Comparison of ENCODE assay signal across 23 cellular contexts in genomic region chr12:116727902-116728301, GRCh38.
"Had no signal": no experiment of that assay in that cellular context is flagged by ENCODE, and none has a peak within 500 bp of the region (broad histone marks: within the 10 kb centered on the region; RNA-seq: fewer than 3 reads in every experiment).

No MANE protein-coding gene starts in this region.

- ATAC-seq: activated CD4-positive, alpha-beta T cell treated with anti-CD3 and anti-CD28 coated beads for 36 hours; gastroesophageal sphincter; natural killer cell had no signal

- DNase-seq: activated B cell treated with CpG ODN at 0.5 μM for 24 hours; activated CD4-positive, alpha-beta T cell treated with anti-CD3 and anti-CD28 coated beads for 36 hours; activated CD4-positive, alpha-beta T cell treated with anti-CD3 and anti-CD28 coated beads, Interleukin-2, amount 50 U/mL, for 4 hours; activated CD8-positive, alpha-beta memory T cell treated with anti-CD3 and anti-CD28 coated beads, Interleukin-2, amount 50 U/mL, for 48 hours; activated effector memory CD4-positive, alpha-beta T cell treated with Interleukin-2 at 50 U/mL for 16 hours; activated naive CD4-positive, alpha-beta T cell treated with anti-CD3 and anti-CD28 coated beads for 36 hours; activated naive CD8-positive, alpha-beta T cell treated with anti-CD3 and anti-CD28 coated beads, Interleukin-2, amount 10 ng/mL, durations not matched to agents 7 days and 5 days; activated T-cell treated with anti-CD3 and anti-CD28 coated beads, Interleukin-2, amount 50 U/mL, for 48 hours; amygdala; heart right ventricle; kidney; mammary epithelial cell; midbrain; natural killer cell; stimulated activated CD4-positive, alpha-beta T cell treated with anti-CD3 and anti-CD28 coated beads, Interleukin-1b, Interleukin-23, amount 100 ng/mL, for 48 hours; stomach; T1000 had no signal

- H3K36me3 Mint-ChIP-seq: natural killer cell had no signal

- H3K27me3 ChIP-seq: esophagus muscularis mucosa, gastroesophageal sphincter, heart right ventricle, stomach, suprapubic skin had no signal

- H3K4me1 ChIP-seq: suprapubic skin had no signal

- H3K4me3 Mint-ChIP-seq: activated B cell treated with CpG ODN at 0.5 μM for 24 hours; activated CD4-positive, alpha-beta T cell treated with anti-CD3 and anti-CD28 coated beads for 36 hours; activated naive CD4-positive, alpha-beta T cell treated with anti-CD3 and anti-CD28 coated beads for 36 hours; activated naive CD8-positive, alpha-beta T cell treated with anti-CD3 and anti-CD28 coated beads, Interleukin-2, amount 10 ng/mL, durations not matched to agents 7 days and 5 days; natural killer cell had no signal

- H3K4me3 ChIP-seq: coronary artery, esophagus muscularis mucosa, gastroesophageal sphincter, heart right ventricle, stomach, suprapubic skin had no signal

- H3K27ac Mint-ChIP-seq: activated B cell treated with CpG ODN at 0.5 μM for 24 hours; activated CD4-positive, alpha-beta T cell treated with anti-CD3 and anti-CD28 coated beads for 36 hours; activated naive CD4-positive, alpha-beta T cell treated with anti-CD3 and anti-CD28 coated beads for 36 hours; activated naive CD8-positive, alpha-beta T cell treated with anti-CD3 and anti-CD28 coated beads, Interleukin-2, amount 10 ng/mL, durations not matched to agents 7 days and 5 days; natural killer cell; progenitor cell of endocrine pancreas had no signal

- H3K9me3 ChIP-seq: esophagus muscularis mucosa, gastroesophageal sphincter, heart right ventricle, stomach, suprapubic skin had no signal

- H3K27me3 Mint-ChIP-seq: activated B cell treated with CpG ODN at 0.5 μM for 24 hours; activated CD4-positive, alpha-beta T cell treated with anti-CD3 and anti-CD28 coated beads for 36 hours; activated naive CD8-positive, alpha-beta T cell treated with anti-CD3 and anti-CD28 coated beads, Interleukin-2, amount 10 ng/mL, durations not matched to agents 7 days and 5 days; progenitor cell of endocrine pancreas had no signal

- H3K4me1 Mint-ChIP-seq: activated naive CD8-positive, alpha-beta T cell treated with anti-CD3 and anti-CD28 coated beads, Interleukin-2, amount 10 ng/mL, durations not matched to agents 7 days and 5 days had no signal

- FAIRE-seq: bronchial epithelial cell, kidney had no signal

- H3K9me3 Mint-ChIP-seq: activated B cell treated with CpG ODN at 0.5 μM for 24 hours; activated naive CD4-positive, alpha-beta T cell treated with anti-CD3 and anti-CD28 coated beads for 36 hours; activated naive CD8-positive, alpha-beta T cell treated with anti-CD3 and anti-CD28 coated beads, Interleukin-2, amount 10 ng/mL, durations not matched to agents 7 days and 5 days; natural killer cell had no signal

- H3K27ac ChIP-seq: coronary artery, esophagus muscularis mucosa, gastroesophageal sphincter, heart right ventricle, suprapubic skin had no signal
